Comparison of ENCODE assay signal across 1 cellular context in genomic region chr22:23695748-23696325, GRCh38.
TF ChIP-seq lines count a peak whose summit lies in the region.

No MANE protein-coding gene starts in this region.

TF ChIP-seq in GM12878, 131 proteins besides CTCF, POLR2A, EP300 and RAD21:
- TF ChIP-seq CUX1 (IDR thresholded peaks at IDR 0.05; ENCODE audit: insufficient replicate concordance, low read depth, low read length), result no peak
- 0 out of 2 replicates have a peak, but pooled peaks have one; percentile 14 for TF ChIP-seq ASH2L (IDR thresholded peaks at IDR 0.05; ENCODE audit: borderline replicate concordance, low read depth)
